8 cellular contexts compared by ENCODE assay signal in genomic region chr22:35349704-35350538, GRCh38. TPM values are rescaled to one million over a fixed set of nuclear protein-coding genes. Genes with fewer than 3 reads are reported as not detected.
A peak's percentile ranks its signal among the peaks of the same experiment; 100 is the strongest.
DNase-seq lines count a peak whose midpoint lies in the region; ATAC-seq and TF ChIP-seq lines count a peak whose summit lies in the region.

No MANE protein-coding gene starts in this region.

- intact Hi-C loops in esophagus squamous epithelium (cut with DNase I) = loop anchor here (5.0 to 10.0 kb wide), 3 partner anchors 75 to 772 kb away; no protein-coding TSS in a partner anchor

- no peak for ATAC-seq in GM21723 (IDR thresholded peaks at IDR 0.05; ENCODE audit: unreplicated experiment)

- H3K27me3 ChIP-seq in esophagus squamous epithelium = no peaks in the 10 kb centered on the region

- H3K4me1 ChIP-seq in esophagus squamous epithelium = peaks cover 18 to 42% (median 27%) of the 10 kb centered on the region in 3 donors

- TF ChIP-seq CTCF in esophagus squamous epithelium (IDR thresholded peaks at IDR 0.05) = no peak

- DNase-seq in DMS 273 treated with DMSO at 0.1 percent for 48 hours (lab: John Stamatoyannopoulos, UW) (peak; percentile 64), NCI-H2196 (lab: John Stamatoyannopoulos, UW; ENCODE audit: unreplicated experiment) (peak; percentile 54), esophagus squamous epithelium (lab: John Stamatoyannopoulos, UW) (no peak), retina (peak; percentile 11), occipital lobe (lab: John Stamatoyannopoulos, UW) (no peak), AML-193 (lab: John Stamatoyannopoulos, UW) (no peak)
- DNase-seq in NK-92 treated with Interleukin-12 subunit alpha and Interleukin-12 subunit beta, amount 100 ng/mL, for 24 hours (lab: John Stamatoyannopoulos, UW) = no peak

- H3K9me3 ChIP-seq in esophagus squamous epithelium = no peaks in the 10 kb centered on the region

- 32 to 38% methylated on average over 4 to 11 of the region's 17 CpGs for WGBS in esophagus squamous epithelium, 2 donors

- H3K4me3 ChIP-seq in esophagus squamous epithelium = peak overlapping the region in 1 of 4 donors; percentile 72

- peak overlapping the region; percentile 61 to 86 (median 72) for H3K27ac ChIP-seq in esophagus squamous epithelium

- H3K36me3 ChIP-seq in esophagus squamous epithelium = peaks cover 9 to 39% (median 13%) of the 10 kb centered on the region in 3 donors

- no peak for TF ChIP-seq POLR2A in esophagus squamous epithelium (IDR thresholded peaks at IDR 0.05)

RNA-seq across cellular contexts. Expression of gene HMOX1, which starts 31.0 kb away (rescaled TPM):
- total RNA-seq in esophagus squamous epithelium = 10 to 100 TPM; 13.0 to 39.0 (median 18.3) TPM
- total RNA-seq in occipital lobe = 1.9 TPM

RNA-seq across cellular contexts. Expression of gene MCM5, which starts 50.0 kb away (rescaled TPM):
- 10 to 100 TPM; 23.1 to 48.1 (median 34.6) TPM for total RNA-seq in esophagus squamous epithelium
- 11.9 TPM for total RNA-seq in occipital lobe

RNA-seq across cellular contexts. Expression of gene TOM1, which starts 50.2 kb away (rescaled TPM):
- total RNA-seq in esophagus squamous epithelium = 100 to 1,000 TPM in 2 of 4 donors, 10 to 100 TPM in 2; 72.1 to 145 (median 106) TPM
- total RNA-seq in occipital lobe = 7.2 TPM

Comparison
In these comparisons a context has a peak if more than half of its experiments do, and no peak if none do; other contexts are left out.
1. DNase-seq: peak in DMS 273 treated with DMSO at 0.1 percent for 48 hours (single experiment), NCI-H2196 (single experiment) and retina (single experiment); none in esophagus squamous epithelium (single experiment), occipital lobe (single experiment), AML-193 (0 of 2) and NK-92 treated with Interleukin-12 subunit alpha and Interleukin-12 subunit beta, amount 100 ng/mL, for 24 hours (single experiment).